In genomic region chr16:22117666-22118065, GRCh38 we compare ENCODE assay signal across 16 cellular contexts. TPM values are rescaled to one million over a fixed set of nuclear protein-coding genes. Genes with fewer than 3 reads are reported as not detected.
"Had no signal": no experiment of that assay in that cellular context is flagged by ENCODE, and none has a peak within 500 bp of the region (broad histone marks: within the 10 kb centered on the region; RNA-seq: fewer than 3 reads in every experiment).

No MANE protein-coding gene starts in this region.

- DNase-seq: activated CD4-positive, alpha-beta memory T cell treated with anti-CD3 and anti-CD28 coated beads for 36 hours; activated CD8-positive, alpha-beta memory T cell treated with anti-CD3 and anti-CD28 coated beads, Interleukin-2, amount 10 ng/mL, durations not matched to agents 7 days and 5 days; activated T-cell treated with anti-CD3 and anti-CD28 coated beads, Interleukin-2, amount 50 U/mL, for 1 hour; amygdala; effector CD8-positive, alpha-beta T cell; head of caudate nucleus; midbrain; ovary; sigmoid colon; T-helper 17 cell; WERI-Rb-1 had no signal

- ATAC-seq: activated CD8-positive, alpha-beta memory T cell treated with anti-CD3 and anti-CD28 coated beads, Interleukin-2, amount 10 ng/mL, durations not matched to agents 7 days and 5 days; activated naive CD4-positive, alpha-beta T cell treated with anti-CD3 and anti-CD28 coated beads, Interleukin-2, amount 50 U/mL, for 72 hours; stimulated activated effector memory CD8-positive, alpha-beta T cell treated with anti-CD3 and anti-CD28 coated beads, Interleukin-12 subunit alpha, Interleukin-12 subunit beta, amount 100 ng/mL, for 72 hours; T-helper 17 cell had no signal

- H3K27ac ChIP-seq: ovary, sigmoid colon, thoracic aorta, WERI-Rb-1 had no signal

RNA-seq across cellular contexts. Expression of gene VWA3A, which starts 25.3 kb away (rescaled TPM):
- total RNA-seq: pulmonary artery endothelial cell had no signal

RNA-seq across cellular contexts. Expression of gene SDR42E2, which starts 44.6 kb away (rescaled TPM):
- total RNA-seq: frontal cortex, sigmoid colon, thoracic aorta had no signal
